In genomic region chr22:49163258-49163959, GRCh38 we compare ENCODE assay signal across 28 cellular contexts.
"Had no signal": no experiment of that assay in that cellular context is flagged by ENCODE, and none has a peak within 500 bp of the region (broad histone marks: within the 10 kb centered on the region; RNA-seq: fewer than 3 reads in every experiment).

No MANE protein-coding gene starts in this region.

- H3K27ac Mint-ChIP-seq: naive thymus-derived CD8-positive, alpha-beta T cell; nephron; progenitor cell of endocrine pancreas; stimulated activated naive B cell treated with anti-CD40 and anti-IgM and Interleukin-4, amounts not matched to agents 10 μg/mL and 1 μg/mL and 100 μg/mL, for 72 hours had no signal

- H3K4me3 Mint-ChIP-seq: naive thymus-derived CD8-positive, alpha-beta T cell; nephron; neural crest cell; stimulated activated naive B cell treated with anti-CD40 and anti-IgM and Interleukin-4, amounts not matched to agents 10 μg/mL and 1 μg/mL and 100 μg/mL, for 72 hours had no signal

- H3K27me3 ChIP-seq: hepatocyte, neutrophil, right lobe of liver, testis, thyroid gland, upper lobe of left lung, vagina had no signal

- H3K9me3 Mint-ChIP-seq: nephron, neural crest cell had no signal

- H3K9me3 ChIP-seq: lower lobe of right lung, neutrophil, right atrium auricular region, right lobe of liver, testis, thyroid gland, transverse colon, upper lobe of left lung, vagina had no signal

- DNase-seq: islet precursor cell; left ventricle myocardium superior; lower lobe of right lung; mammary epithelial cell; mesenchymal stem cell; naive thymus-derived CD8-positive, alpha-beta T cell; occipital lobe; stimulated activated CD4-positive, alpha-beta T cell treated with anti-CD3 and anti-CD28 coated beads, Interleukin-12 subunit alpha, Interleukin-12 subunit beta, amount 100 ng/mL, for 4 hours; stimulated activated CD4-positive, alpha-beta T cell treated with anti-CD3 and anti-CD28 coated beads, Interleukin-15, amount 100 ng/mL, for 24 hours; stimulated activated CD4-positive, alpha-beta T cell treated with anti-CD3 and anti-CD28 coated beads, Interleukin-2, amount 100 ng/mL, for 24 hours; stimulated activated CD4-positive, alpha-beta T cell treated with anti-CD3 and anti-CD28 coated beads, Interleukin-4, amount 100 ng/mL, for 1 hour; stimulated activated naive B cell treated with anti-CD40 and anti-IgM and Interleukin-4, amounts not matched to agents 10 μg/mL and 1 μg/mL and 100 μg/mL, for 72 hours; stimulated activated naive CD8-positive, alpha-beta T cell treated with anti-CD3 and anti-CD28 coated beads, Interleukin-15, Interleukin-2, amounts not matched to agents 100 U/mL and 50 U/mL, for 24 hours; stomach; testis; thyroid gland; transverse colon; upper lobe of left lung had no signal

- H3K4me1 Mint-ChIP-seq: naive thymus-derived CD8-positive, alpha-beta T cell; nephron; neural crest cell; stimulated activated naive B cell treated with anti-CD40 and anti-IgM and Interleukin-4, amounts not matched to agents 10 μg/mL and 1 μg/mL and 100 μg/mL, for 72 hours had no signal

- H3K4me1 ChIP-seq: lower lobe of right lung, parathyroid adenoma, right atrium auricular region, right lobe of liver, stomach, testis, thyroid gland, transverse colon, upper lobe of left lung, vagina had no signal

- ATAC-seq: left ventricle myocardium superior; lower lobe of right lung; naive thymus-derived CD8-positive, alpha-beta T cell; right lobe of liver; stimulated activated naive B cell treated with anti-CD40 and anti-IgM and Interleukin-4, amounts not matched to agents 10 μg/mL and 1 μg/mL and 100 μg/mL, for 72 hours; stimulated activated naive CD8-positive, alpha-beta T cell treated with anti-CD3 and anti-CD28 coated beads, Interleukin-15, Interleukin-2, amounts not matched to agents 100 U/mL and 50 U/mL, for 24 hours had no signal

- H3K4me3 ChIP-seq: hepatocyte, lower lobe of right lung, right atrium auricular region, right lobe of liver, smooth muscle cell, stomach, testis, thyroid gland, transverse colon, upper lobe of left lung, vagina had no signal

- H3K36me3 ChIP-seq: lower lobe of right lung, neutrophil, right atrium auricular region, right lobe of liver, stomach, thyroid gland, transverse colon, upper lobe of left lung, vagina had no signal

- H3K36me3 Mint-ChIP-seq: naive thymus-derived CD8-positive, alpha-beta T cell; stimulated activated naive B cell treated with anti-CD40 and anti-IgM and Interleukin-4, amounts not matched to agents 10 μg/mL and 1 μg/mL and 100 μg/mL, for 72 hours had no signal

- H3K27ac ChIP-seq: hepatocyte, lower lobe of right lung, neutrophil, parathyroid adenoma, right atrium auricular region, right lobe of liver, stomach, testis, thyroid gland, transverse colon, upper lobe of left lung, vagina had no signal
